ENCODE assay signal across 8 cellular contexts in genomic region chr18:68840554-68841263, GRCh38.
DNase-seq lines count a peak whose midpoint lies in the region; ATAC-seq lines count a peak whose summit lies in the region.

No MANE protein-coding gene starts in this region.

- ATAC-seq in GM21526 (IDR thresholded peaks at IDR 0.05; ENCODE audit: low FRiP score, unreplicated experiment) (no peak), GM21360 (IDR thresholded peaks at IDR 0.05; ENCODE audit: unreplicated experiment) (no peak)

- peak; percentile 3 to 36 for DNase-seq in NOMO-1 (lab: John Stamatoyannopoulos, UW; ENCODE audit: unreplicated experiment in 2 of 2)
- DNase-seq in NOMO-1 treated with dmso at 0.1 percent for 144 hours (lab: John Stamatoyannopoulos, UW; ENCODE audit: unreplicated experiment) = no peak
- DNase-seq in SW480 (ENCODE audit: low spot score) = peak; percentile 11
- peak; percentile 20 for DNase-seq in hepatic stellate cell (ENCODE audit: low spot score)
- DNase-seq in stromal cell of bone marrow (ENCODE audit: low read depth) = peak; percentile 92
- DNase-seq in HK-2 (ENCODE audit: unreplicated experiment) = no peak

Comparison
In these comparisons a context has a peak if more than half of its experiments do, and no peak if none do; other contexts are left out.
1. DNase-seq: peak in NOMO-1 (2 of 2), SW480 (single experiment), hepatic stellate cell (single experiment) and stromal cell of bone marrow (single experiment); none in NOMO-1 treated with dmso at 0.1 percent for 144 hours (single experiment) and HK-2 (single experiment).